8 cellular contexts compared by ENCODE assay signal in the genomic region with DNA sequence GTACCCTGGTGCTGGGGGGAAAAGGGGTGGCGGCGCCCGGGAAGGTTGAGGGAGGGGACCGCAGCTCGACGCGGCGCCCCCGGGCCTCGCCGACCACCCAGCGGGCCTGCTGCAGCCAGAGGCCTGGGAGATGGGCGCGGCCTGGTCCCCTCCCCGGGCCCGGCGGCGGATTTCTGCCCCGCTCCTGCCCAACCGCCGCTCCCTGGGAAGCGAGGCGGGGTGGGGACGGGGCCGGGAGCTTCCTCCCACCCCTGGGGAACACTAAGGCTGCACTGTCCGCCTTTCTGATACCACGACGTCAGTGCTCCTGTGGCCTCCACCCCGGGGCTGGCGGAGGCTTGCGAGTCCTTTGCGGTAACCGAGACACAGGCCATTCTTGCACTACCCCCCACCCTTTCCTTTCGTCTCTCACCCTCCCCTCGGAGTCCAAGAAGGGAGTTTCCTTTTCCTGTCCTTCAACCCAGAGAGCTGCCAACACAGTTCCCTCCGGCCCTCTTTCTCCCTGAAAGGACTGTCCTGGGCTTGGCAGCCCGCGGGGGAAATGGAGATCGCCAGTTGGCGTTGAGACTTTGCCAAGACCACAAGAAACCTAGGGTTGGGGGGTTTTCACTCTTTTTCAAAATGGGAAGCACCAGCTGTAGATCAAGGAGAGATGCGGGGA. TPM values are rescaled to one million over a fixed set of nuclear protein-coding genes. Genes with fewer than 3 reads are reported as not detected.
DNase-seq lines count a peak whose midpoint lies in the region; ATAC-seq, FAIRE-seq and TF ChIP-seq lines count a peak whose summit lies in the region.

No MANE protein-coding gene starts in this region.

- H3K9ac ChIP-seq in keratinocyte (ENCODE audit: control insufficient read depth, extremely low read depth, insufficient read depth, low read length) = peak overlapping the region; percentile 91

- H3K4me1 ChIP-seq in HEK293 (ENCODE audit: control insufficient read depth, insufficient read depth, low read length) (peaks cover 4% of the 10 kb centered on the region; the same call in 1 of the 2 replicates), keratinocyte (ENCODE audit: control insufficient read depth, extremely low read depth, insufficient read depth, low read length) (peaks cover 15% of the 10 kb centered on the region), spleen (peaks cover 17 to 63% (median 54%) of the 10 kb centered on the region in 6 donors)

- H3K36me3 Mint-ChIP-seq in central memory CD8-positive, alpha-beta T cell (ENCODE audit: insufficient read depth) = peaks cover 21% of the 10 kb centered on the region

- H3K9me3 Mint-ChIP-seq in central memory CD8-positive, alpha-beta T cell = no peaks in the 10 kb centered on the region

- no peaks in the 10 kb centered on the region for H4K20me1 ChIP-seq in keratinocyte (ENCODE audit: control insufficient read depth, extremely low read depth, insufficient read depth, low read length)

- no peak for TF ChIP-seq CTCF in HEK293 (tag by site-specific recombination; IDR thresholded peaks at IDR 0.05)
- TF ChIP-seq CTCF in keratinocyte (optimal IDR thresholded peaks at IDR 0.05 in 1 of 3, IDR thresholded peaks at IDR 0.05 in 1 of 3, conservative IDR thresholded peaks at IDR 0.05 in 1 of 3; ENCODE audit: extremely low read depth in 1 of 3, insufficient read depth in 2 of 3, low read length in 3 of 3) = no peak
- TF ChIP-seq CTCF in spleen (IDR thresholded peaks at IDR 0.05 in 8 of 11, conservative IDR thresholded peaks at IDR 0.05 in 3 of 11) = no peak

- POLR2A ChIA-PET in HEK293 (lab: Yijun Ruan, JAX) = interaction anchor here (0.6 to 3.9 kb wide), 8 partner anchors 10 to 1151 kb away, joined by 3 to 34 read pairs (median 6); no protein-coding TSS in a partner anchor

- peak; percentile 20 for ATAC-seq in central memory CD8-positive, alpha-beta T cell (replicated peaks; ENCODE audit: extremely low read depth, poor library complexity, severe bottlenecking)

- no peak for TF ChIP-seq POLR2A in spleen (IDR thresholded peaks at IDR 0.05)

- H3K27me3 Mint-ChIP-seq in central memory CD8-positive, alpha-beta T cell = no peaks in the 10 kb centered on the region

- H3K4me1 Mint-ChIP-seq in central memory CD8-positive, alpha-beta T cell = peaks cover 59% of the 10 kb centered on the region

- DNase-seq in NOMO-1 (lab: John Stamatoyannopoulos, UW; ENCODE audit: unreplicated experiment in 2 of 2) (peak; percentile 46 to 59), NOMO-1 treated with dmso at 0.1 percent for 144 hours (lab: John Stamatoyannopoulos, UW; ENCODE audit: unreplicated experiment) (no peak), LoVo (ENCODE audit: low spot score) (peak; percentile 37), T-helper 22 cell (ENCODE audit: low read depth) (peak; percentile 12), keratinocyte (ENCODE audit: low read depth, low spot score) (no peak), spleen (no peak)
- DNase-seq in central memory CD8-positive, alpha-beta T cell (ENCODE audit: low spot score in 2 of 2) = peak in 1 of 2 donors; percentile 45

- peak overlapping the region; percentile 87 for H3K4me2 ChIP-seq in keratinocyte (ENCODE audit: control insufficient read depth, extremely low read depth, insufficient read depth, low read depth, low read length)

- peak overlapping the region; percentile 94 for H2AFZ ChIP-seq in keratinocyte (ENCODE audit: control insufficient read depth, low read length)

- H3K4me3 Mint-ChIP-seq in central memory CD8-positive, alpha-beta T cell = peak overlapping the region; percentile 96

- no peaks in the 10 kb centered on the region for H3K36me3 ChIP-seq in HEK293 (ENCODE audit: control insufficient read depth in 2 of 2, insufficient read depth in 1 of 2, low read length in 2 of 2)
- H3K36me3 ChIP-seq in keratinocyte (ENCODE audit: control insufficient read depth in 2 of 2, extremely low read depth in 1 of 2, insufficient read depth in 2 of 2, low read length in 2 of 2) = no peaks in the 10 kb centered on the region
- H3K36me3 ChIP-seq in spleen = peaks cover 0 to 1% (median 0%) of the 10 kb centered on the region in 6 donors

- WGBS in spleen, 5 donors = 0 to 1% (median 1%) methylated on average over 15 to 41 of the region's 41 CpGs

- dilution Hi-C loops in keratinocyte (cut with MboI; ENCODE audit: extremely low pct_ligation_motif_present, low sequenced_read_pairs) = no loop called here

- H3K27me3 ChIP-seq in keratinocyte (ENCODE audit: control insufficient read depth, extremely low read depth, insufficient read depth, low read length) (no peaks in the 10 kb centered on the region), spleen (replicated peaks in 1 of 7) (no peaks in the 10 kb centered on the region)

- peaks cover 51% of the 10 kb centered on the region for H3K79me2 ChIP-seq in keratinocyte (ENCODE audit: control insufficient read depth, insufficient read depth, low read length)

- H3K9me1 ChIP-seq in keratinocyte (ENCODE audit: control insufficient read depth, extremely low read depth, insufficient read depth, low read length) = peaks cover 2% of the 10 kb centered on the region

- H3K9me3 ChIP-seq in HEK293 (ENCODE audit: control insufficient read depth, insufficient read depth, low read depth, low read length) = no peaks in the 10 kb centered on the region
- no peaks in the 10 kb centered on the region for H3K9me3 ChIP-seq in keratinocyte (ENCODE audit: control insufficient read depth, low read depth, low read length)
- H3K9me3 ChIP-seq in spleen = no peaks in the 10 kb centered on the region

- no peak for FAIRE-seq in keratinocyte (lab: Jason Lieb, UNC)

- H3K4me3 ChIP-seq in HEK293 (ENCODE audit: low read depth, low read length) (peak overlapping the region; percentile 91), keratinocyte (ENCODE audit: control insufficient read depth in 2 of 3, extremely low read depth in 1 of 3, insufficient read depth in 2 of 3, low read depth in 1 of 3, low read length in 3 of 3) (peak overlapping the region; percentile 88 to 98 (median 94)), spleen (peak overlapping the region; percentile 54 to 88 (median 77))

- intact Hi-C loops in spleen (cut with DNase I; ENCODE audit: low total_unique reads) = loop anchor here (10.0 kb wide), 1 partner anchor 310 kb away; the partner anchor contains the start of gene ODF2L

- H3K27ac ChIP-seq in HEK293 (ENCODE audit: extremely low read depth, low read depth, low read length) = peak overlapping the region; percentile 98
- H3K27ac ChIP-seq in keratinocyte (ENCODE audit: control insufficient read depth, insufficient read depth, low read length) = peak overlapping the region; percentile 89
- peak overlapping the region; percentile 96 to 99 (median 98) for H3K27ac ChIP-seq in spleen

- H3K27ac Mint-ChIP-seq in central memory CD8-positive, alpha-beta T cell (ENCODE audit: low read depth) = peak overlapping the region; percentile 95

- CTCF ChIA-PET in HEK293 (lab: Yijun Ruan, JAX) = interaction anchor here (0.5 to 2.6 kb wide), 25 partner anchors 9 to 1133 kb away, joined by 3 to 22 read pairs (median 4); no protein-coding TSS in a partner anchor

TF ChIP-seq in HEK293, 187 proteins besides CTCF, POLR2A, EP300 and RAD21 (continues in another document):
- TF ChIP-seq KLF1 (tag by site-specific recombination; IDR thresholded peaks at IDR 0.05) (peak; percentile 91), ZNF394 (tag by site-specific recombination; IDR thresholded peaks at IDR 0.05; ENCODE audit: borderline replicate concordance) (peak; percentile 22; the same call in 1 of the 2 replicates), ZNF18 (tag by site-specific recombination; IDR thresholded peaks at IDR 0.05) (no peak), ZBTB49 (tag by site-specific recombination; IDR thresholded peaks at IDR 0.05; ENCODE audit: low read depth) (no peak), ZSCAN16 (tag by site-specific recombination; IDR thresholded peaks at IDR 0.05) (peak; percentile 63; the same call in 1 of the 2 replicates), ZNF223 (tag by site-specific recombination; IDR thresholded peaks at IDR 0.05) (peak; percentile 52; the same call in 1 of the 2 replicates), GLIS2 (tag by site-specific recombination; IDR thresholded peaks at IDR 0.05) (peak; percentile 90)

RNA-seq across cellular contexts. Expression of gene SH3GLB1, which starts 0.7 kb away (rescaled TPM):
- polyA plus RNA-seq in keratinocyte (49.4 to 77.1 TPM (median 50.9 TPM) in 3 replicates), spleen (10 to 100 TPM; 20.2 to 35.3 (median 27.3) TPM)
- polyA plus RNA-seq in keratinocyte (2011; ENCODE audit: low read depth) = 141 TPM
- polyA plus RNA-seq in keratinocyte (2011; cell fraction: cytosol; rRNA removed) = 42.9 and 90.5 TPM in 2 replicates
- 30.0 and 35.0 TPM in 2 replicates for polyA plus RNA-seq in keratinocyte (2011; cell fraction: nucleus; rRNA removed)
- polyA plus RNA-seq in keratinocyte (2012; ENCODE audit: low replicate concordance) = 56.7 and 64.8 TPM in 2 replicates
- polyA minus RNA-seq in keratinocyte = 20.1 to 50.5 TPM (median 38.1 TPM) in 3 replicates
- 20.7 TPM for polyA minus RNA-seq in keratinocyte (2011; cell fraction: cytosol; rRNA and poly(A)+ RNA removed)
- 12.0 and 33.1 TPM in 2 replicates for polyA minus RNA-seq in keratinocyte (2011; cell fraction: nucleus; rRNA and poly(A)+ RNA removed)
- 100 to 1,000 TPM in 3 of 7 donors, 10 to 100 TPM in 4; 82.7 to 122 (median 88.9) TPM for total RNA-seq in spleen

Comparison
In these comparisons a context has a peak if more than half of its experiments do, and no peak if none do; other contexts are left out.
1. DNase-seq: peak in NOMO-1 (2 of 2), LoVo (single experiment) and T-helper 22 cell (single experiment); none in NOMO-1 treated with dmso at 0.1 percent for 144 hours (single experiment), keratinocyte (single experiment) and spleen (single experiment).
2. Peak in every context shown above with its lines, with median percentiles within 50 percentile points of each other: H3K27ac ChIP-seq and H3K4me3 ChIP-seq.